Comparison of ENCODE assay signal across 23 cellular contexts in genomic region chr7:141441837-141442627, GRCh38.
A peak's percentile ranks its signal among the peaks of the same experiment; 100 is the strongest.
DNase-seq lines count a peak whose midpoint lies in the region; TF ChIP-seq lines count a peak whose summit lies in the region.
"Had no signal": no experiment of that assay in that cellular context is flagged by ENCODE, and none has a peak within 500 bp of the region (broad histone marks: within the 10 kb centered on the region; RNA-seq: fewer than 3 reads in every experiment).

No MANE protein-coding gene starts in this region.

- POLR2A ChIA-PET in MCF 10A (lab: Yijun Ruan, JAX), result no interaction called here

- no peaks in the 10 kb centered on the region for H3K9me3 ChIP-seq in breast epithelium
- H3K9me3 ChIP-seq: ascending aorta, transverse colon had no signal

- CTCF ChIA-PET in MCF 10A (lab: Yijun Ruan, JAX), result no interaction called here

- H3K27ac ChIP-seq in breast epithelium (no peak overlapping the region), cingulate gyrus (ENCODE audit: low read depth, low read length) (peak overlapping the region; percentile 57), temporal lobe (ENCODE audit: low read depth, low read length) (peak overlapping the region; percentile 25)
- H3K27ac ChIP-seq: 22Rv1, ascending aorta, transverse colon had no signal

- TF ChIP-seq CTCF in MCF 10A (IDR thresholded peaks at IDR 0.05; ENCODE audit: unreplicated experiment) (no peak), breast epithelium (IDR thresholded peaks at IDR 0.05) (no peak)

- H3K27ac Mint-ChIP-seq in MCF 10A (ENCODE audit: low read depth, unreplicated experiment), result no peak overlapping the region
- H3K27ac Mint-ChIP-seq: WTC11 had no signal

- no peak for TF ChIP-seq POLR2A in breast epithelium (IDR thresholded peaks at IDR 0.05)

- no peak overlapping the region for H3K4me3 ChIP-seq in breast epithelium
- H3K4me3 ChIP-seq: ascending aorta, transverse colon had no signal

- no peaks in the 10 kb centered on the region for H3K36me3 ChIP-seq in breast epithelium
- H3K36me3 ChIP-seq: ascending aorta, transverse colon had no signal

- no peaks in the 10 kb centered on the region for H3K27me3 Mint-ChIP-seq in MCF 10A (ENCODE audit: insufficient read depth, unreplicated experiment)

- peaks cover 10% of the 10 kb centered on the region for H3K9me3 Mint-ChIP-seq in MCF 10A (ENCODE audit: unreplicated experiment)
- H3K9me3 Mint-ChIP-seq: activated naive CD4-positive, alpha-beta T cell treated with anti-CD3 and anti-CD28 coated beads, Interleukin-2, amount 50 U/mL, for 72 hours; neural crest cell; WTC11 had no signal

- intact Hi-C loops in MCF 10A (cut with micrococcal nuclease), result no loop called here
- intact Hi-C loops in breast epithelium (cut with DNase I; ENCODE audit: low total_unique reads), result no loop called here

- no peaks in the 10 kb centered on the region for H3K4me1 Mint-ChIP-seq in MCF 10A (ENCODE audit: insufficient read depth, unreplicated experiment)
- H3K4me1 Mint-ChIP-seq: neural crest cell had no signal

- BruUV-seq in MCF 10A (replicated peaks; lab: Mats Ljungman, UMichigan), result no TSS peak

- no peak overlapping the region for H3K4me3 Mint-ChIP-seq in MCF 10A (ENCODE audit: unreplicated experiment)
- H3K4me3 Mint-ChIP-seq: neural crest cell, WTC11 had no signal

- peaks cover 4% of the 10 kb centered on the region for H3K36me3 Mint-ChIP-seq in MCF 10A (ENCODE audit: insufficient read depth, unreplicated experiment)
- H3K36me3 Mint-ChIP-seq: activated naive CD4-positive, alpha-beta T cell treated with anti-CD3 and anti-CD28 coated beads, Interleukin-2, amount 50 U/mL, for 72 hours had no signal

- no peaks in the 10 kb centered on the region for H3K4me1 ChIP-seq in breast epithelium
- H3K4me1 ChIP-seq: ascending aorta, transverse colon had no signal

- no peaks in the 10 kb centered on the region for H3K27me3 ChIP-seq in breast epithelium
- H3K27me3 ChIP-seq: ascending aorta, transverse colon had no signal

- DNase-seq in MCF 10A (ENCODE audit: unreplicated experiment), result peak; percentile 29
- no peak for DNase-seq in breast epithelium (ENCODE audit: low spot score in 2 of 2)
- peak; percentile 13 for DNase-seq in medulla oblongata (ENCODE audit: extremely low spot score)
- no peak for DNase-seq in iPS-NIHi11 (ENCODE audit: low spot score)
- DNase-seq in cerebellar nuclear complex (lab: John Stamatoyannopoulos, UW), result no peak
- no peak for DNase-seq in DMS79 (lab: John Stamatoyannopoulos, UW)
- DNase-seq: AML-193; DMS53; left colon; NCI-H1092 treated with DMSO at 0.1 percent for 48 hours; NCI-H1930; NCI-H446 treated with DMSO at 0.1 percent for 48 hours; stimulated activated CD4-positive, alpha-beta T cell treated with anti-CD3 and anti-CD28 coated beads, Interleukin-4, amount 100 ng/mL, for 24 hours; stimulated activated naive CD8-positive, alpha-beta T cell treated with anti-CD3 and anti-CD28 coated beads, Interleukin-15, Interleukin-2, amounts not matched to agents 100 U/mL and 50 U/mL, for 24 hours; T1000; transverse colon had no signal

Comparison
In these comparisons a context has a peak if more than half of its experiments do, and no peak if none do; other contexts are left out.
1. DNase-seq: peak in MCF 10A (single experiment) and medulla oblongata (single experiment); none in breast epithelium (0 of 2), iPS-NIHi11 (single experiment), cerebellar nuclear complex (0 of 2) and DMS79 (single experiment).
2. H3K27ac ChIP-seq: peak in cingulate gyrus (single experiment) and temporal lobe (single experiment); none in breast epithelium (0 of 2).